In genomic region chr14:76391981-76392690, GRCh38 we compare ENCODE assay signal across 20 cellular contexts. TPM values are rescaled to one million over a fixed set of nuclear protein-coding genes. Genes with fewer than 3 reads are reported as not detected.
"Had no signal": no experiment of that assay in that cellular context is flagged by ENCODE, and none has a peak within 500 bp of the region (broad histone marks: within the 10 kb centered on the region; RNA-seq: fewer than 3 reads in every experiment).

No MANE protein-coding gene starts in this region.

- FAIRE-seq: pancreas, urothelium cell line had no signal

- H3K4me1 ChIP-seq: gastroesophageal sphincter, pancreas, tibial nerve had no signal

- H3K9me3 Mint-ChIP-seq: activated CD4-positive, alpha-beta memory T cell treated with anti-CD3 and anti-CD28 coated beads, Interleukin-2, amount 10 ng/mL, durations not matched to agents 7 days and 5 days; activated naive CD8-positive, alpha-beta T cell treated with anti-CD3 and anti-CD28 coated beads for 36 hours; immature natural killer cell; naive thymus-derived CD4-positive, alpha-beta T cell; T-helper 2 cell treated with Interferon-gamma antibody and Interleukin-4, amounts not matched to agents 5 μg/mL and 100 μg/mL, for 36 hours; WTC11 had no signal

- H3K4me1 Mint-ChIP-seq: activated CD4-positive, alpha-beta memory T cell treated with anti-CD3 and anti-CD28 coated beads, Interleukin-2, amount 10 ng/mL, durations not matched to agents 7 days and 5 days; activated CD4-positive, alpha-beta T cell treated with anti-CD3 and anti-CD28 coated beads for 36 hours; activated CD8-positive, alpha-beta memory T cell treated with anti-CD3 and anti-CD28 coated beads, Interleukin-2, amount 10 ng/mL, durations not matched to agents 7 days and 5 days; activated naive CD8-positive, alpha-beta T cell treated with anti-CD3 and anti-CD28 coated beads for 36 hours; immature natural killer cell; naive thymus-derived CD4-positive, alpha-beta T cell had no signal

- H3K36me3 Mint-ChIP-seq: activated CD8-positive, alpha-beta memory T cell treated with anti-CD3 and anti-CD28 coated beads, Interleukin-2, amount 10 ng/mL, durations not matched to agents 7 days and 5 days; activated naive CD8-positive, alpha-beta T cell treated with anti-CD3 and anti-CD28 coated beads for 36 hours; immature natural killer cell; naive thymus-derived CD4-positive, alpha-beta T cell; WTC11 had no signal

- H3K9me3 ChIP-seq: gastroesophageal sphincter, heart right ventricle, pancreas, tibial nerve had no signal

- H3K4me3 Mint-ChIP-seq: activated CD4-positive, alpha-beta memory T cell treated with anti-CD3 and anti-CD28 coated beads, Interleukin-2, amount 10 ng/mL, durations not matched to agents 7 days and 5 days; activated CD4-positive, alpha-beta T cell treated with anti-CD3 and anti-CD28 coated beads for 36 hours; activated CD8-positive, alpha-beta memory T cell treated with anti-CD3 and anti-CD28 coated beads, Interleukin-2, amount 10 ng/mL, durations not matched to agents 7 days and 5 days; activated naive CD8-positive, alpha-beta T cell treated with anti-CD3 and anti-CD28 coated beads for 36 hours; immature natural killer cell; naive thymus-derived CD4-positive, alpha-beta T cell; T-helper 2 cell treated with Interferon-gamma antibody and Interleukin-4, amounts not matched to agents 5 μg/mL and 100 μg/mL, for 36 hours; WTC11 had no signal

- H3K36me3 ChIP-seq: gastroesophageal sphincter, heart right ventricle, pancreas, tibial nerve had no signal

- H3K27me3 ChIP-seq: pancreas had no signal

- H3K27ac Mint-ChIP-seq: activated CD4-positive, alpha-beta memory T cell treated with anti-CD3 and anti-CD28 coated beads, Interleukin-2, amount 10 ng/mL, durations not matched to agents 7 days and 5 days; activated CD4-positive, alpha-beta T cell treated with anti-CD3 and anti-CD28 coated beads for 36 hours; activated CD8-positive, alpha-beta memory T cell treated with anti-CD3 and anti-CD28 coated beads, Interleukin-2, amount 10 ng/mL, durations not matched to agents 7 days and 5 days; activated naive CD8-positive, alpha-beta T cell treated with anti-CD3 and anti-CD28 coated beads for 36 hours; immature natural killer cell; naive thymus-derived CD4-positive, alpha-beta T cell; T-helper 2 cell treated with Interferon-gamma antibody and Interleukin-4, amounts not matched to agents 5 μg/mL and 100 μg/mL, for 36 hours; WTC11 had no signal

- H3K27ac ChIP-seq: gastroesophageal sphincter, heart right ventricle, pancreas, tibial nerve had no signal

- ATAC-seq: activated CD4-positive, alpha-beta T cell treated with anti-CD3 and anti-CD28 coated beads for 36 hours; activated CD8-positive, alpha-beta memory T cell treated with anti-CD3 and anti-CD28 coated beads, Interleukin-2, amount 10 ng/mL, durations not matched to agents 7 days and 5 days; gastroesophageal sphincter; naive thymus-derived CD4-positive, alpha-beta T cell; pancreas; WTC11 had no signal

- DNase-seq: activated CD4-positive, alpha-beta memory T cell treated with anti-CD3 and anti-CD28 coated beads, Interleukin-2, amount 10 ng/mL, durations not matched to agents 7 days and 5 days; activated CD4-positive, alpha-beta T cell treated with anti-CD3 and anti-CD28 coated beads for 36 hours; activated CD8-positive, alpha-beta memory T cell treated with anti-CD3 and anti-CD28 coated beads, Interleukin-2, amount 10 ng/mL, durations not matched to agents 7 days and 5 days; activated naive CD8-positive, alpha-beta T cell treated with anti-CD3 and anti-CD28 coated beads for 36 hours; amniotic stem cell; caudate nucleus; heart right ventricle; immature natural killer cell; mesendoderm; naive thymus-derived CD4-positive, alpha-beta T cell; pancreas; stimulated activated CD4-positive, alpha-beta T cell treated with anti-CD3 and anti-CD28 coated beads, Interleukin-1b, Interleukin-23, amount 100 ng/mL, for 48 hours; stimulated activated CD8-positive, alpha-beta memory T cell treated with anti-CD3 and anti-CD28 coated beads, Interleukin-4, amount 100 ng/mL, for 48 hours; stimulated activated naive CD4-positive, alpha-beta T cell had no signal

- H3K4me3 ChIP-seq: gastroesophageal sphincter, heart right ventricle, pancreas, tibial nerve had no signal

RNA-seq across cellular contexts. Expression of gene ESRRB, which starts 16.2 kb away (rescaled TPM):
- total RNA-seq: activated CD8-positive, alpha-beta memory T cell treated with anti-CD3 and anti-CD28 coated beads, Interleukin-2, amount 10 ng/mL, durations not matched to agents 7 days and 5 days; activated naive CD8-positive, alpha-beta T cell treated with anti-CD3 and anti-CD28 coated beads for 36 hours; dermis microvascular lymphatic vessel endothelial cell had no signal
- polyA plus RNA-seq: immature natural killer cell had no signal
